Comparison of ENCODE assay signal across 8 cellular contexts in genomic region chr1:8702848-8703810, GRCh38.
A peak's percentile ranks its signal among the peaks of the same experiment; 100 is the strongest.
DNase-seq lines count a peak whose midpoint lies in the region; FAIRE-seq and TF ChIP-seq lines count a peak whose summit lies in the region.

No MANE protein-coding gene starts in this region.

- peak overlapping the region; percentile 85 for H3K27ac Mint-ChIP-seq in mesothelial cell of epicardium

- peak overlapping the region; percentile 79 for H3K4me3 Mint-ChIP-seq in mesothelial cell of epicardium

- peaks cover 71% of the 10 kb centered on the region for H3K4me1 Mint-ChIP-seq in mesothelial cell of epicardium

- peak overlapping the region; percentile 67 for H3K4me3 ChIP-seq in epithelial cell of esophagus (ENCODE audit: low read length)

- FAIRE-seq in HTR-8/SVneo (lab: Jason Lieb, UNC): peak; percentile 93

- H3K9me3 Mint-ChIP-seq in mesothelial cell of epicardium: no peaks in the 10 kb centered on the region

- H3K36me3 Mint-ChIP-seq in mesothelial cell of epicardium: no peaks in the 10 kb centered on the region

- DNase-seq in COLO829 (ENCODE audit: low spot score) (peak; percentile 88), GM20000 (ENCODE audit: low spot score) (peak; percentile 93), HTR-8/SVneo (ENCODE audit: insufficient read length, low spot score) (peak; percentile 76), NOMO-1 treated with dmso at 0.1 percent for 144 hours (lab: John Stamatoyannopoulos, UW; ENCODE audit: unreplicated experiment) (peak; percentile 57), activated T-cell treated with anti-CD3 and anti-CD28 coated beads for 1 hour (ENCODE audit: low read depth) (peak; percentile 20), epithelial cell of esophagus (ENCODE audit: low read depth) (peak; percentile 92), mesothelial cell of epicardium (ENCODE audit: low spot score in 2 of 2, unreplicated experiment in 2 of 2) (peak; percentile 73 to 86)
- peak; percentile 50 to 65 for DNase-seq in stimulated activated CD8-positive, alpha-beta memory T cell treated with anti-CD3 and anti-CD28 coated beads, Interleukin-2, amount 100 ng/mL, for 48 hours (ENCODE audit: low read depth in 2 of 2)

- peak; percentile 28 for TF ChIP-seq CTCF in GM20000 (IDR thresholded peaks at IDR 0.05; ENCODE audit: extremely low read depth, missing control alignments)
- no peak for TF ChIP-seq CTCF in epithelial cell of esophagus (IDR thresholded peaks at IDR 0.05; ENCODE audit: insufficient read depth, low read depth, low read length, missing control alignments)
- no peak for TF ChIP-seq CTCF in mesothelial cell of epicardium (IDR thresholded peaks at IDR 0.05; ENCODE audit: unreplicated experiment)

- H3K27me3 Mint-ChIP-seq in mesothelial cell of epicardium (ENCODE audit: low read depth): no peaks in the 10 kb centered on the region

Comparison
In these comparisons a context has a peak if more than half of its experiments do, and no peak if none do; other contexts are left out.
1. Peak in every context shown above with its lines: DNase-seq and H3K4me3 ChIP-seq.
2. DNase-seq: peak in every context shown above with its lines; median percentile 93 in GM20000; 92 in epithelial cell of esophagus; 88 in COLO829; 80 in mesothelial cell of epicardium; 76 in HTR-8/SVneo; 58 in stimulated activated CD8-positive, alpha-beta memory T cell treated with anti-CD3 and anti-CD28 coated beads, Interleukin-2, amount 100 ng/mL, for 48 hours; 57 in NOMO-1 treated with dmso at 0.1 percent for 144 hours; 20 in activated T-cell treated with anti-CD3 and anti-CD28 coated beads for 1 hour.